ENCODE assay signal across 9 cellular contexts in genomic region chr16:23408242-23409201, GRCh38. TPM values are rescaled to one million over a fixed set of nuclear protein-coding genes. Genes with fewer than 3 reads are reported as not detected.
DNase-seq lines count a peak whose midpoint lies in the region; ATAC-seq and TF ChIP-seq lines count a peak whose summit lies in the region.
"Had no signal": no experiment of that assay in that cellular context is flagged by ENCODE, and none has a peak within 500 bp of the region (broad histone marks: within the 10 kb centered on the region; RNA-seq: fewer than 3 reads in every experiment).

No MANE protein-coding gene starts in this region.

- BruUV-seq in MCF 10A (replicated peaks; lab: Mats Ljungman, UMichigan) (no TSS peak), mammary epithelial cell (replicated peaks; lab: Mats Ljungman, UMichigan) (no TSS peak)

- intact Hi-C loops in MCF 10A (cut with micrococcal nuclease), result no loop called here
- intact Hi-C loops in mammary epithelial cell (cut with micrococcal nuclease), result no loop called here
- intact Hi-C loops in vagina (cut with DNase I), result no loop called here
- intact Hi-C loops in testis (cut with DNase I; ENCODE audit: low total_unique reads), result no loop called here

- H3K4me1 ChIP-seq in mammary epithelial cell (ENCODE audit: insufficient read depth, low read length) (no peaks in the 10 kb centered on the region), vagina (peaks cover 24% of the 10 kb centered on the region), testis (no peaks in the 10 kb centered on the region)

- no peak overlapping the region for H3K4me2 ChIP-seq in mammary epithelial cell (ENCODE audit: insufficient read depth, low read depth, low read length)

- peak overlapping the region; percentile 49 for H3K27ac Mint-ChIP-seq in MCF 10A (ENCODE audit: low read depth, unreplicated experiment)

- POLR2A ChIA-PET in MCF 10A (lab: Yijun Ruan, JAX), result interaction anchor here (0.6 to 1.5 kb wide), 4 partner anchors 15 to 88 kb away, joined by 3 to 12 read pairs (median 3); no protein-coding TSS in a partner anchor

- H3K4me1 Mint-ChIP-seq in MCF 10A (ENCODE audit: insufficient read depth, unreplicated experiment), result no peaks in the 10 kb centered on the region

- TF ChIP-seq POLR2A in vagina (IDR thresholded peaks at IDR 0.05) (no peak), testis (IDR thresholded peaks at IDR 0.05) (no peak)

- in situ Hi-C loops in mammary epithelial cell (cut with MboI; ENCODE audit: low sequenced_read_pairs in 2 of 2), result no loop called here

- no peak overlapping the region for H2AFZ ChIP-seq in mammary epithelial cell (ENCODE audit: low read depth, low read length)

- no peaks in the 10 kb centered on the region for H3K79me2 ChIP-seq in mammary epithelial cell (ENCODE audit: insufficient read depth, low read length)

- DNase-seq in MCF 10A (ENCODE audit: unreplicated experiment) (no peak), mammary epithelial cell (no peak), amygdala (lab: John Stamatoyannopoulos, UW) (peak in 35 of 56 donors; percentile 4 to 59 (median 26)), iPS-NIHi11 (ENCODE audit: low spot score) (peak; percentile 47), vagina (ENCODE audit: extremely low spot score in 2 of 2) (no peak), coronary artery (ENCODE audit: low spot score) (no peak), testis (no peak)
- DNase-seq: activated CD4-positive, alpha-beta T cell treated with anti-CD3 and anti-CD28 coated beads, Interleukin-2, amount 50 U/mL, for 48 hours had no signal

- H3K27me3 ChIP-seq in mammary epithelial cell (ENCODE audit: insufficient read depth, low read length) (no peaks in the 10 kb centered on the region), vagina (no peaks in the 10 kb centered on the region), testis (no peaks in the 10 kb centered on the region)

- no peaks in the 10 kb centered on the region for H3K27me3 Mint-ChIP-seq in MCF 10A (ENCODE audit: insufficient read depth, unreplicated experiment)

- WGBS in mammary epithelial cell (ENCODE audit: low coverage, missing lambda C conversion rate), result 96% methylated on average over 6 of the region's 24 CpGs
- 76 to 92% methylated on average over 10 to 17 of the region's 24 CpGs for WGBS in testis, 2 donors

- CTCF ChIA-PET in MCF 10A (lab: Yijun Ruan, JAX), result interaction anchor here (0.6 to 1.1 kb wide), 7 partner anchors 16 to 1199 kb away, joined by 3 to 5 read pairs (median 4); no protein-coding TSS in a partner anchor
- CTCF ChIA-PET in mammary epithelial cell (lab: Charles Lee; ENCODE audit: low non-redundant PET), result no interaction called here

- no peak overlapping the region for H3K4me3 ChIP-seq in mammary epithelial cell (replicated peaks in 1 of 3; ENCODE audit: insufficient read depth in 1 of 3, low read depth in 2 of 3, low read length in 3 of 3)
- H3K4me3 ChIP-seq in vagina, result no peak overlapping the region
- no peak overlapping the region for H3K4me3 ChIP-seq in coronary artery
- no peak overlapping the region for H3K4me3 ChIP-seq in testis

- dilution Hi-C loops in mammary epithelial cell (cut with HindIII; ENCODE audit: low sequenced_read_pairs), result no loop called here

- H3K36me3 ChIP-seq in mammary epithelial cell (ENCODE audit: insufficient read depth, low read length), result peaks cover 13% of the 10 kb centered on the region
- H3K36me3 ChIP-seq in vagina, result peaks cover 0 to 33% of the 10 kb centered on the region in 2 donors
- H3K36me3 ChIP-seq in testis (ENCODE audit: low read depth, missing control alignments), result no peaks in the 10 kb centered on the region

- H3K36me3 Mint-ChIP-seq in MCF 10A (ENCODE audit: insufficient read depth, unreplicated experiment), result peaks cover 49% of the 10 kb centered on the region

- TF ChIP-seq CTCF in MCF 10A (IDR thresholded peaks at IDR 0.05; ENCODE audit: unreplicated experiment) (no peak), mammary epithelial cell (conservative IDR thresholded peaks at IDR 0.05 in 1 of 2, IDR thresholded peaks at IDR 0.05 in 1 of 2; ENCODE audit: extremely low read depth in 1 of 2, insufficient read depth in 1 of 2, low read depth in 1 of 2, low read length in 2 of 2) (no peak), vagina (IDR thresholded peaks at IDR 0.05) (no peak), coronary artery (IDR thresholded peaks at IDR 0.05) (no peak), testis (IDR thresholded peaks at IDR 0.05) (no peak)

- H3K9me3 ChIP-seq in mammary epithelial cell (replicated peaks; ENCODE audit: insufficient read depth, low read length), result no peaks in the 10 kb centered on the region
- no peaks in the 10 kb centered on the region for H3K9me3 ChIP-seq in vagina
- H3K9me3 ChIP-seq in testis, result no peaks in the 10 kb centered on the region

- no peak overlapping the region for H3K9ac ChIP-seq in mammary epithelial cell (ENCODE audit: insufficient read depth, low read length)

- no peak for ATAC-seq in HG03095 (IDR thresholded peaks at IDR 0.05; ENCODE audit: unreplicated experiment)

- no peak overlapping the region for H3K27ac ChIP-seq in mammary epithelial cell (ENCODE audit: insufficient read depth, low read depth, low read length)
- peak overlapping the region; percentile 54 for H3K27ac ChIP-seq in vagina
- peak overlapping the region in 1 of 2 donors; percentile 7 for H3K27ac ChIP-seq in coronary artery
- H3K27ac ChIP-seq in testis, result no peak overlapping the region

- no peak overlapping the region for H3K4me3 Mint-ChIP-seq in MCF 10A (ENCODE audit: unreplicated experiment)

- no peaks in the 10 kb centered on the region for H3K9me3 Mint-ChIP-seq in MCF 10A (ENCODE audit: unreplicated experiment)

- no peaks in the 10 kb centered on the region for H4K20me1 ChIP-seq in mammary epithelial cell (ENCODE audit: insufficient read depth, low read length)

RNA-seq across cellular contexts. Expression of gene COG7, which starts 44.5 kb away (rescaled TPM):
- total RNA-seq in MCF 10A (2022), result 10.0 and 16.7 TPM in 2 replicates
- 10 to 100 TPM; 19.2 to 20.8 TPM for total RNA-seq in mammary epithelial cell
- polyA plus RNA-seq in mammary epithelial cell, result 20.1 TPM
- 12.4 TPM for polyA minus RNA-seq in mammary epithelial cell
- total RNA-seq in vagina, result 21.4 TPM
- 10 to 100 TPM; 35.1 to 40.7 TPM for total RNA-seq in testis
- polyA plus RNA-seq in testis (ENCODE audit: insufficient read depth, low read depth, low replicate concordance), result 21.5 TPM

Comparison
In these comparisons a context has a peak if more than half of its experiments do, and no peak if none do; other contexts are left out.
1. DNase-seq: peak in amygdala (35 of 56) and iPS-NIHi11 (single experiment); none in MCF 10A (single experiment), mammary epithelial cell (single experiment), vagina (0 of 2), coronary artery (single experiment) and testis (single experiment).